25 cellular contexts compared by ENCODE assay signal in the genomic region with DNA sequence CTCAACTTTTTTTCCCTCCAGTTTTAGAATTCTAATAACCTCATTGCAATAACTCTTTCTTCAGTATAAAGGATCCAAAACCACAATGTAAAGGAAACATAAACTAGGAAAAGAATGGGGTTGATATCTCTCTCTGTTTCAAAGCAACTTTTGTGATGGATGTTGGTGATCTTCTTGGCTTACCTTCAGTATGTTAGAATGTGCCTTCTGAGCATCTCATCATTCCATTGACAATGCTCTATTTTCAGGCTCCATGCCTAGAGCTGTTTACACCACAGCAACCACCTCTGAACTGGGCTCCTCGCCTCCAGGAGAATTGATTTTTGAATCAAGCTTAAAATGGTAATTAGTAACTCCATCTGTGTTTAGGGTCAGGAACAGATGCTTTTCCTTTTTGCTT.
"Had no signal": no experiment of that assay in that cellular context is flagged by ENCODE, and none has a peak within 500 bp of the region (broad histone marks: within the 10 kb centered on the region; RNA-seq: fewer than 3 reads in every experiment).

No MANE protein-coding gene starts in this region.

- H3K27ac ChIP-seq: brain microvascular endothelial cell, SK-N-MC had no signal

- DNase-seq: activated B cell treated with CpG ODN at 0.5 μM for 24 hours; activated CD4-positive, alpha-beta memory T cell treated with anti-CD3 and anti-CD28 coated beads for 36 hours; activated CD4-positive, alpha-beta T cell treated with anti-CD3 and anti-CD28 coated beads for 1 hour; activated CD4-positive, alpha-beta T cell treated with anti-CD3 and anti-CD28 coated beads, Interleukin-2, amount 10 ng/mL, durations not matched to agents 24 days and 14 days; activated CD8-positive, alpha-beta memory T cell treated with anti-CD3 and anti-CD28 coated beads for 24 hours; activated gamma-delta T cell; activated naive CD4-positive, alpha-beta T cell treated with anti-CD3 and anti-CD28 coated beads for 36 hours; activated T-cell treated with anti-CD3 and anti-CD28 coated beads, Interleukin-2, amount 50 U/mL, for 4 hours; brain microvascular endothelial cell; Kasumi-1; KBM-7; NCI-H1048; NCI-H1417; NCI-H1930; NCI-H2171; NCI-H226; NCI-H510A; NCI-H526 treated with DMSO at 0.1 percent for 48 hours; NK-92 treated with Interleukin-12 subunit alpha and Interleukin-12 subunit beta, amount 100 ng/mL, for 24 hours; OCI-M1; RPMI8226; T-cell; T-helper 2 cell; T1000 had no signal

- H3K4me3 ChIP-seq: SK-N-MC had no signal
